ENCODE assay signal across 1 cellular context in genomic region chr14:64540208-64541202, GRCh38.
A peak's percentile ranks its signal among the peaks of the same experiment; 100 is the strongest.
TF ChIP-seq lines count a peak whose summit lies in the region.

TSS of gene HSPA2 (plus strand) at chr14:64540741. CDS start at chr14:64540850, 109 bp downstream.

TF ChIP-seq in H1, 55 proteins besides CTCF, POLR2A, EP300 and RAD21:
- peak; percentile 72 for TF ChIP-seq TAF7 (optimal IDR thresholded peaks at IDR 0.05; ENCODE audit: borderline replicate concordance, low read depth, low read length)
- 0 out of 2 replicates have a peak, but pooled peaks have one; percentile 11 for TF ChIP-seq YY1 (IDR thresholded peaks at IDR 0.05; ENCODE audit: low read depth, low read length)
- peak; percentile 95 for TF ChIP-seq TBP (IDR thresholded peaks at IDR 0.05; ENCODE audit: low read depth, low read length)
- peak; percentile 73; the same call in 1 of the 2 replicates for TF ChIP-seq CHD2 (IDR thresholded peaks at IDR 0.05; ENCODE audit: low read length)
- no peak for TF ChIP-seq KDM1A (IDR thresholded peaks at IDR 0.05; ENCODE audit: borderline replicate concordance, low read length)
- peak; percentile 91 for TF ChIP-seq E2F6 (IDR thresholded peaks at IDR 0.05)
- TF ChIP-seq TAF1 (IDR thresholded peaks at IDR 0.05; ENCODE audit: low read depth, low read length), result peak; percentile 86
- TF ChIP-seq RFX5 (IDR thresholded peaks at IDR 0.05; ENCODE audit: borderline replicate concordance, low read depth, low read length), result no peak
- TF ChIP-seq MAX (IDR thresholded peaks at IDR 0.05), result peak; percentile 95
- peak; percentile 95 for TF ChIP-seq SP1 (IDR thresholded peaks at IDR 0.05; ENCODE audit: low read depth, low read length)
- peak; percentile 69 for TF ChIP-seq SP2 (IDR thresholded peaks at IDR 0.05; ENCODE audit: low read length)
- peak; percentile 90 for TF ChIP-seq CREB1 (IDR thresholded peaks at IDR 0.05)
- TF ChIP-seq GTF2F1 (IDR thresholded peaks at IDR 0.05; ENCODE audit: borderline replicate concordance, low read depth, low read length), result peak; percentile 79
- TF ChIP-seq JUND (IDR thresholded peaks at IDR 0.05; ENCODE audit: low read length), result no peak
- 0 out of 2 replicates have a peak, but pooled peaks have one; percentile 30 for TF ChIP-seq RBBP5 (IDR thresholded peaks at IDR 0.05; ENCODE audit: borderline replicate concordance, low read depth, low read length)
- TF ChIP-seq POLR2AphosphoS5 (IDR thresholded peaks at IDR 0.05; ENCODE audit: low read depth, low read length), result peak; percentile 90
- no peak for TF ChIP-seq TEAD4 (IDR thresholded peaks at IDR 0.05; ENCODE audit: low read depth, low read length)
- no peak; the same call in 1 of the 2 replicates for TF ChIP-seq ATF2 (IDR thresholded peaks at IDR 0.05; ENCODE audit: low read length)
- TF ChIP-seq ZNF274 (IDR thresholded peaks at IDR 0.05; ENCODE audit: borderline replicate concordance, extremely low read depth, low read length), result no peak
- no peak; the same call in 1 of the 2 replicates for TF ChIP-seq PHF8 (conservative IDR thresholded peaks at IDR 0.05; ENCODE audit: low read depth, low read length)
- TF ChIP-seq SIN3A (conservative IDR thresholded peaks at IDR 0.05 in 1 of 2, IDR thresholded peaks at IDR 0.05 in 1 of 2; ENCODE audit: low read depth in 1 of 2, low read length in 2 of 2), result 0 out of 4 replicates have a peak, but pooled peaks of 1 of the 2 experiments have one; percentile 7
TF ChIP-seq in H1: peak in this region for 14.
